In the genomic region with DNA sequence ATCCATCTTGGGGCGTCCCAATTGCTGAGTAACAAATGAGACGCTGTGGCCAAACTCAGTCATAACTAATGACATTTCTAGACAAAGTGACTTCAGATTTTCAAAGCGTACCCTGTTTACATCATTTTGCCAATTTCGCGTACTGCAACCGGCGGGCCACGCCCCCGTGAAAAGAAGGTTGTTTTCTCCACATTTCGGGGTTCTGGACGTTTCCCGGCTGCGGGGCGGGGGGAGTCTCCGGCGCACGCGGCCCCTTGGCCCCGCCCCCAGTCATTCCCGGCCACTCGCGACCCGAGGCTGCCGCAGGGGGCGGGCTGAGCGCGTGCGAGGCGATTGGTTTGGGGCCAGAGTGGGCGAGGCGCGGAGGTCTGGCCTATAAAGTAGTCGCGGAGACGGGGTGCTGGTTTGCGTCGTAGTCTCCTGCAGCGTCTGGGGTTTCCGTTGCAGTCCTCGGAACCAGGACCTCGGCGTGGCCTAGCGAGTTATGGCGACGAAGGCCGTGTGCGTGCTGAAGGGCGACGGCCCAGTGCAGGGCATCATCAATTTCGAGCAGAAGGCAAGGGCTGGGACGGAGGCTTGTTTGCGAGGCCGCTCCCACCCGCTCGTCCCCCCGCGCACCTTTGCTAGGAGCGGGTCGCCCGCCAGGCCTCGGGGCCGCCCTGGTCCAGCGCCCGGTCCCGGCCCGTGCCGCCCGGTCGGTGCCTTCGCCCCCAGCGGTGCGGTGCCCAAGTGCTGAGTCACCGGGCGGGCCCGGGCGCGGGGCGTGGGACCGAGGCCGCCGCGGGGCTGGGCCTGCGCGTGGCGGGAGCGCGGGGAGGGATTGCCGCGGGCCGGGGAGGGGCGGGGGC, we compare ENCODE assay signal across 8 cellular contexts. TPM values are rescaled to one million over a fixed set of nuclear protein-coding genes. Genes with fewer than 3 reads are reported as not detected.
DNase-seq lines count a peak whose midpoint lies in the region; ATAC-seq and TF ChIP-seq lines count a peak whose summit lies in the region.

A gene (plus strand): TSS at position 408 of the 848 bp plus-strand sequence. CDS start 77 bp downstream, at position 485.

- peaks cover 49% of the 10 kb centered on the region for H3K79me2 ChIP-seq in Loucy (ENCODE audit: insufficient read depth, low read length)

- H3K27me3 Mint-ChIP-seq in activated T-helper 2 cell treated with anti-CD3 and anti-CD28 coated beads, Interferon-gamma antibody, Interleukin-2, Interleukin-4, amounts not matched to agents 10 μg/mL and 5 μg/mL and 100 μg/mL, durations not matched to agents 14 hours and 24 hours and 36 hours (ENCODE audit: low read depth), result no peaks in the 10 kb centered on the region
- no peaks in the 10 kb centered on the region for H3K27me3 Mint-ChIP-seq in natural killer cell (ENCODE audit: low read depth in 2 of 2)

- H3K36me3 ChIP-seq in H7 (replicated peaks; ENCODE audit: control insufficient read depth, insufficient read depth, low read length) (peaks cover 11% of the 10 kb centered on the region), Loucy (ENCODE audit: insufficient read depth, low read length) (no peaks in the 10 kb centered on the region), RWPE2 (ENCODE audit: low read depth) (peaks cover 26% of the 10 kb centered on the region)

- intact Hi-C loops in activated T-helper 2 cell treated with anti-CD3 and anti-CD28 coated beads, Interferon-gamma antibody, Interleukin-2, Interleukin-4, amounts not matched to agents 10 μg/mL and 5 μg/mL and 100 μg/mL, durations not matched to agents 14 hours and 24 hours and 36 hours (cut with micrococcal nuclease), result loop anchor here (1.0 to 10.0 kb wide), 6 partner anchors 73 to 615 kb away; a partner anchor contains a TSS
- intact Hi-C loops in natural killer cell (cut with micrococcal nuclease), result loop anchor here (1.0 kb wide), 1 partner anchor 72 kb away; no protein-coding TSS in a partner anchor

- peak; percentile 93 for DNase-seq in ELR (ENCODE audit: low read depth)
- DNase-seq in H7, result peak; percentile 98
- peak; percentile 93 for DNase-seq in RWPE2 (ENCODE audit: low spot score)
- DNase-seq in activated T-helper 2 cell treated with anti-CD3 and anti-CD28 coated beads, Interferon-gamma antibody, Interleukin-2, Interleukin-4, amounts not matched to agents 10 μg/mL and 5 μg/mL and 100 μg/mL, durations not matched to agents 14 hours and 24 hours and 36 hours (ENCODE audit: low spot score), result peak; percentile 96
- peak; percentile 89 for DNase-seq in fibroblast of peridontal ligament (ENCODE audit: extremely low read depth)
- DNase-seq in natural killer cell, result peak; percentile 95
- peak; percentile 94 to 96 (median 95) for DNase-seq in stimulated activated naive CD4-positive, alpha-beta T cell (lab: John Stamatoyannopoulos, UW)

- peak within 1 kb of the TSS; percentile 79 for H3K9ac ChIP-seq in Loucy (ENCODE audit: low read depth, low read length, poor library complexity, severe bottlenecking)

- H3K4me3 ChIP-seq in H7 (ENCODE audit: insufficient read depth, low read depth, low read length), result peak within 1 kb of the TSS; percentile 94
- H3K4me3 ChIP-seq in Loucy (ENCODE audit: low read length, poor library complexity, severe bottlenecking), result peak within 1 kb of the TSS; percentile 89
- peak within 1 kb of the TSS; percentile 97 for H3K4me3 ChIP-seq in RWPE2 (ENCODE audit: severe bottlenecking)

- H3K4me3 Mint-ChIP-seq in activated T-helper 2 cell treated with anti-CD3 and anti-CD28 coated beads, Interferon-gamma antibody, Interleukin-2, Interleukin-4, amounts not matched to agents 10 μg/mL and 5 μg/mL and 100 μg/mL, durations not matched to agents 14 hours and 24 hours and 36 hours (ENCODE audit: low read depth), result peak within 1 kb of the TSS; percentile 99
- peak within 1 kb of the TSS; percentile 99 for H3K4me3 Mint-ChIP-seq in natural killer cell

- H3K9me3 ChIP-seq in Loucy (ENCODE audit: insufficient read depth, low read depth, low read length), result no peaks in the 10 kb centered on the region
- H3K9me3 ChIP-seq in RWPE2 (ENCODE audit: severe bottlenecking), result no peaks in the 10 kb centered on the region

- peak within 1 kb of the TSS; percentile 61 for H3K27ac ChIP-seq in RWPE2 (ENCODE audit: poor library complexity, severe bottlenecking)

- H3K27me3 ChIP-seq in H7 (ENCODE audit: control insufficient read depth, insufficient read depth, low read length) (no peaks in the 10 kb centered on the region), Loucy (ENCODE audit: insufficient read depth, low read length, poor library complexity, severe bottlenecking) (no peaks in the 10 kb centered on the region), RWPE2 (ENCODE audit: insufficient read depth, poor library complexity, severe bottlenecking) (no peaks in the 10 kb centered on the region)

- H2AFZ ChIP-seq in Loucy (ENCODE audit: low read length), result peak within 1 kb of the TSS; percentile 92

- H3K27ac Mint-ChIP-seq in activated T-helper 2 cell treated with anti-CD3 and anti-CD28 coated beads, Interferon-gamma antibody, Interleukin-2, Interleukin-4, amounts not matched to agents 10 μg/mL and 5 μg/mL and 100 μg/mL, durations not matched to agents 14 hours and 24 hours and 36 hours, result peak within 1 kb of the TSS; percentile 98
- H3K27ac Mint-ChIP-seq in natural killer cell, result peak within 1 kb of the TSS; percentile 92 to 94

- TF ChIP-seq CTCF in Loucy (conservative IDR thresholded peaks at IDR 0.05; ENCODE audit: low read length) (no peak), RWPE2 (IDR thresholded peaks at IDR 0.05; ENCODE audit: poor library complexity, severe bottlenecking) (no peak), natural killer cell (IDR thresholded peaks at IDR 0.05) (no peak)

- peaks cover 46% of the 10 kb centered on the region for H3K36me3 Mint-ChIP-seq in activated T-helper 2 cell treated with anti-CD3 and anti-CD28 coated beads, Interferon-gamma antibody, Interleukin-2, Interleukin-4, amounts not matched to agents 10 μg/mL and 5 μg/mL and 100 μg/mL, durations not matched to agents 14 hours and 24 hours and 36 hours (ENCODE audit: low read depth)
- peaks cover 6% of the 10 kb centered on the region for H3K36me3 Mint-ChIP-seq in natural killer cell

- peaks cover 48% of the 10 kb centered on the region for H3K4me1 Mint-ChIP-seq in activated T-helper 2 cell treated with anti-CD3 and anti-CD28 coated beads, Interferon-gamma antibody, Interleukin-2, Interleukin-4, amounts not matched to agents 10 μg/mL and 5 μg/mL and 100 μg/mL, durations not matched to agents 14 hours and 24 hours and 36 hours (ENCODE audit: low read depth)
- peaks cover 46 to 55% of the 10 kb centered on the region in 2 donors for H3K4me1 Mint-ChIP-seq in natural killer cell

- no peaks in the 10 kb centered on the region for H3K9me3 Mint-ChIP-seq in activated T-helper 2 cell treated with anti-CD3 and anti-CD28 coated beads, Interferon-gamma antibody, Interleukin-2, Interleukin-4, amounts not matched to agents 10 μg/mL and 5 μg/mL and 100 μg/mL, durations not matched to agents 14 hours and 24 hours and 36 hours
- H3K9me3 Mint-ChIP-seq in natural killer cell, result no peaks in the 10 kb centered on the region

- peaks cover 55% of the 10 kb centered on the region for H3K4me1 ChIP-seq in Loucy (ENCODE audit: insufficient read depth, low read length, poor library complexity, severe bottlenecking)
- peaks cover 3% of the 10 kb centered on the region for H3K4me1 ChIP-seq in RWPE2 (ENCODE audit: insufficient read depth, poor library complexity, severe bottlenecking)

- no peaks in the 10 kb centered on the region for H3F3A ChIP-seq in Loucy (ENCODE audit: low read depth)

- H4K20me1 ChIP-seq in Loucy (ENCODE audit: insufficient read depth, low read length, poor library complexity, severe bottlenecking), result peaks cover 32% of the 10 kb centered on the region

- no peaks in the 10 kb centered on the region for H3K9me2 ChIP-seq in Loucy (replicated peaks; ENCODE audit: low read depth, low read length)

- ATAC-seq in RWPE2 (ENCODE audit: low read depth) (peak; percentile 95), natural killer cell (peak; percentile 95 to 99 (median 96))

- H3K4me2 ChIP-seq in Loucy (ENCODE audit: low read depth, low read length, poor library complexity, severe bottlenecking), result peak within 1 kb of the TSS; percentile 80

RNA-seq across cellular contexts. Expression of the gene that starts here (rescaled TPM):
- 160 and 174 TPM in 2 replicates for total RNA-seq in H7 (2014; rRNA removed; shearing (Covaris generic))
- total RNA-seq in activated T-helper 2 cell treated with anti-CD3 and anti-CD28 coated beads, Interferon-gamma antibody, Interleukin-2, Interleukin-4, amounts not matched to agents 10 μg/mL and 5 μg/mL and 100 μg/mL, durations not matched to agents 14 hours and 24 hours and 36 hours, result 284 and 286 TPM in 2 replicates
- 10 to 100 TPM; 57.9 to 75.7 (median 64.8) TPM for total RNA-seq in natural killer cell

Comparison
In these comparisons a context has a peak if more than half of its experiments do, and no peak if none do; other contexts are left out.
1. Peak in every context shown above with its lines: DNase-seq, ATAC-seq, H3K4me3 ChIP-seq and H3K27ac ChIP-seq.